1 cellular context compared by ENCODE assay signal in genomic region chr1:225428066-225428878, GRCh38.
TF ChIP-seq lines count a peak whose summit lies in the region.

No MANE protein-coding gene starts in this region.

TF ChIP-seq in HepG2, 621 proteins besides CTCF, POLR2A, EP300 and RAD21 (continued from another document and continues in another):
- TF ChIP-seq ZNF18 (CRISPR knock-in tag; IDR thresholded peaks at IDR 0.05; ENCODE audit: insufficient replicate concordance) (peak; percentile 69), HIC2 (CRISPR knock-in tag; IDR thresholded peaks at IDR 0.05; ENCODE audit: low read depth) (no peak), NCOA2 (CRISPR knock-in tag; IDR thresholded peaks at IDR 0.05) (no peak), MTERF4 (CRISPR knock-in tag; IDR thresholded peaks at IDR 0.05) (peak; percentile 62; the same call in 1 of the 2 replicates), SP5 (CRISPR knock-in tag; IDR thresholded peaks at IDR 0.05; ENCODE audit: borderline replicate concordance, low read depth) (peak; percentile 67), ZNF710 (CRISPR knock-in tag; IDR thresholded peaks at IDR 0.05; ENCODE audit: borderline replicate concordance) (no peak), ZNF547 (CRISPR knock-in tag; IDR thresholded peaks at IDR 0.05) (0 out of 2 replicates have a peak, but pooled peaks have one; percentile 48), MAX (IDR thresholded peaks at IDR 0.05) (peak; percentile 82), MAZ (IDR thresholded peaks at IDR 0.05; ENCODE audit: borderline replicate concordance, low read depth, low read length) (peak; percentile 94), MAZ (CRISPR knock-in tag; IDR thresholded peaks at IDR 0.05; ENCODE audit: low read depth) (peak; percentile 72; the same call in 1 of the 2 replicates), FOXO1 (CRISPR knock-in tag; IDR thresholded peaks at IDR 0.05) (no peak; the same call in none of the 2 replicates), ZNF619 (CRISPR knock-in tag; IDR thresholded peaks at IDR 0.05) (0 out of 2 replicates have a peak, but pooled peaks have one; percentile 39), ZNF776 (CRISPR knock-in tag; IDR thresholded peaks at IDR 0.05) (no peak), ATF7-NPFF (CRISPR knock-in tag; IDR thresholded peaks at IDR 0.05; ENCODE audit: low read depth) (0 out of 2 replicates have a peak, but pooled peaks have one; percentile 57), HOMEZ (CRISPR knock-in tag; IDR thresholded peaks at IDR 0.05; ENCODE audit: low read depth) (no peak), ZNF790 (CRISPR knock-in tag; IDR thresholded peaks at IDR 0.05; ENCODE audit: borderline replicate concordance) (no peak), TFAP4 (IDR thresholded peaks at IDR 0.05; ENCODE audit: borderline replicate concordance, low read depth) (no peak), ZBTB42 (CRISPR knock-in tag; IDR thresholded peaks at IDR 0.05) (no peak), MEF2D (CRISPR knock-in tag; IDR thresholded peaks at IDR 0.05) (peak; percentile 49), SPEN (CRISPR knock-in tag; IDR thresholded peaks at IDR 0.05; ENCODE audit: low read depth) (0 out of 2 replicates have a peak, but pooled peaks have one; percentile 42), ARID3A (IDR thresholded peaks at IDR 0.05; ENCODE audit: low read depth, low read length) (0 out of 2 replicates have a peak, but pooled peaks have one; percentile 16), THRA (CRISPR knock-in tag; IDR thresholded peaks at IDR 0.05; ENCODE audit: borderline replicate concordance) (0 out of 2 replicates have a peak, but pooled peaks have one; percentile 41), ZNF501 (CRISPR knock-in tag; IDR thresholded peaks at IDR 0.05) (peak; percentile 90), RXRB (CRISPR knock-in tag; IDR thresholded peaks at IDR 0.05; ENCODE audit: borderline replicate concordance) (peak; percentile 18; the same call in 1 of the 2 replicates), ZNF691 (CRISPR knock-in tag; IDR thresholded peaks at IDR 0.05; ENCODE audit: borderline replicate concordance, low read depth) (no peak), NR2F1 (CRISPR knock-in tag; IDR thresholded peaks at IDR 0.05) (no peak), SP1 (IDR thresholded peaks at IDR 0.05) (no peak), SP1 (CRISPR knock-in tag; IDR thresholded peaks at IDR 0.05) (peak; percentile 75), ZNF513 (CRISPR knock-in tag; conservative IDR thresholded peaks at IDR 0.05) (no peak), ZNF580 (CRISPR knock-in tag; IDR thresholded peaks at IDR 0.05; ENCODE audit: borderline replicate concordance, low read depth) (0 out of 2 replicates have a peak, but pooled peaks have one; percentile 25), PHF5A (CRISPR knock-in tag; IDR thresholded peaks at IDR 0.05; ENCODE audit: low read depth, unreplicated experiment) (no peak), ZNF766 (CRISPR knock-in tag; IDR thresholded peaks at IDR 0.05; ENCODE audit: borderline replicate concordance) (no peak), ERF (CRISPR knock-in tag; IDR thresholded peaks at IDR 0.05) (0 out of 2 replicates have a peak, but pooled peaks have one; percentile 25), ZNF430 (CRISPR knock-in tag; IDR thresholded peaks at IDR 0.05) (no peak), FOXK1 (CRISPR knock-in tag; IDR thresholded peaks at IDR 0.05; ENCODE audit: borderline replicate concordance, low read depth) (no peak), CREB1 (IDR thresholded peaks at IDR 0.05) (peak; percentile 29; the same call in 1 of the 2 replicates), CREB1 (CRISPR knock-in tag; IDR thresholded peaks at IDR 0.05) (no peak), NFE2L2 (IDR thresholded peaks at IDR 0.05; ENCODE audit: low read length) (peak; percentile 98), IRF2 (CRISPR knock-in tag; IDR thresholded peaks at IDR 0.05) (no peak), ZFP91 (CRISPR knock-in tag; IDR thresholded peaks at IDR 0.05; ENCODE audit: borderline replicate concordance) (peak; percentile 69; the same call in 1 of the 2 replicates), MXD4 (CRISPR knock-in tag; IDR thresholded peaks at IDR 0.05) (no peak; the same call in 1 of the 2 replicates), ELF4 (CRISPR knock-in tag; IDR thresholded peaks at IDR 0.05; ENCODE audit: borderline replicate concordance) (0 out of 2 replicates have a peak, but pooled peaks have one; percentile 56), MYNN (CRISPR knock-in tag; IDR thresholded peaks at IDR 0.05; ENCODE audit: low read depth) (no peak), MTF2 (CRISPR knock-in tag; IDR thresholded peaks at IDR 0.05; ENCODE audit: borderline replicate concordance) (peak; percentile 74), ZNF839 (CRISPR knock-in tag; IDR thresholded peaks at IDR 0.05; ENCODE audit: borderline replicate concordance) (no peak), RBM22 (optimal IDR thresholded peaks at IDR 0.05; ENCODE audit: low read length) (no peak)
